In genomic region chr9:86697-87096, GRCh38 we compare ENCODE assay signal across 4 cellular contexts. TPM values are rescaled to one million over a fixed set of nuclear protein-coding genes. Genes with fewer than 3 reads are reported as not detected.
"Had no signal": no experiment of that assay in that cellular context is flagged by ENCODE, and none has a peak within 500 bp of the region (broad histone marks: within the 10 kb centered on the region; RNA-seq: fewer than 3 reads in every experiment).

No MANE protein-coding gene starts in this region.

RNA-seq across cellular contexts. Expression of gene FOXD4, which starts 31.5 kb away (rescaled TPM):
- total RNA-seq: GM23248, H1, H4, H7 had no signal
